ENCODE assay signal across 11 cellular contexts in the genomic region with DNA sequence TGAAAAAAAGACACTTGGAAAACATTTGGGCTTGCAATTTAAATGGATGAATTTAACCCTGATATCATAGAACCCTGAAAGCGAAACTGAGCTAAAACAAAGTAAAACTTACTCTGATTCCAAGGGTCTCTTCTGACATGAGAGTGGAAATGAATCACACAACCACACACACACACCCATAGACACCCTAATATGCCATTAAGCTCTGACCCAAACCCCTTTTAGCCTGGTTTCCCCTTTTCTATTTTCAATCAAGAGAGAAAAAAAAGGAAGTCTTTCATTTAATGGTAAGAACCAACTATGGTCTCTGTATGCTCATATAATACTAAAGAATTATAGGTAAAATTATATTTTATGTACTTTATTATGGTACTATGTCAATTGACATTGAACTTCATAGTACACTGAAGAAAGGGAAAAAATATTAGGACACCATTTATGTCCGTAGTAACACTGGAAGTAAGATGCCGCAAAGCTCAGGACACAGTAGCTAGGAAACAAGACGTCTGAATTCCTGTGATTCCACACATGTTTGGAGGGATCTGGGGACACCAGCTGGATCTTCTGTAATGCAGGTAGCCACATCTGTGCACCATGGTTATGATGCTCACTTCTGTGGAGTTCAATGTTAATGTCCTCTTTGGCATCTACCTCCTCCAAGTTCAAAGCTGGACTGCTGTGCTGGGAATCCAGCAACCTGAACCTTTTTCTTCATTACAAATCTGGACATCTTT.
DNase-seq lines count a peak whose midpoint lies in the region; ATAC-seq and TF ChIP-seq lines count a peak whose summit lies in the region.
"Had no signal": no experiment of that assay in that cellular context is flagged by ENCODE, and none has a peak within 500 bp of the region (broad histone marks: within the 10 kb centered on the region; RNA-seq: fewer than 3 reads in every experiment).

No MANE protein-coding gene starts in this region.

- H3K36me3 ChIP-seq in tibial nerve, result no peaks in the 10 kb centered on the region
- H3K36me3 ChIP-seq: colonic mucosa, esophagus squamous epithelium had no signal

- WGBS in tibial nerve, 2 donors, result 71 to 76% methylated on average over 4 of the region's 4 CpGs
- WGBS in right cardiac atrium, result 75% methylated on average over 4 of the region's 4 CpGs

- TF ChIP-seq CTCF in foreskin keratinocyte (conservative IDR thresholded peaks at IDR 0.05), result no peak
- TF ChIP-seq CTCF in tibial nerve (IDR thresholded peaks at IDR 0.05), result no peak

- H3K9me3 ChIP-seq in tibial nerve, result no peaks in the 10 kb centered on the region
- no peaks in the 10 kb centered on the region for H3K9me3 ChIP-seq in right cardiac atrium (ENCODE audit: control insufficient read depth, low read length)
- H3K9me3 ChIP-seq: colonic mucosa, esophagus squamous epithelium had no signal

- DNase-seq in SKM-1 treated with dmso at 0.1 percent for 144 hours (lab: John Stamatoyannopoulos, UW; ENCODE audit: unreplicated experiment), result peak; percentile 16
- no peak for DNase-seq in SKM-1 (lab: John Stamatoyannopoulos, UW; ENCODE audit: unreplicated experiment)
- DNase-seq in MV-4-11 (lab: John Stamatoyannopoulos, UW), result peak; percentile 52
- no peak for DNase-seq in foreskin keratinocyte
- no peak for DNase-seq in tibial nerve (ENCODE audit: low spot score in 2 of 2)
- no peak for DNase-seq in NCI-H2081 treated with DMSO at 0.1 percent for 48 hours (lab: John Stamatoyannopoulos, UW)
- DNase-seq in right cardiac atrium, result no peak
- DNase-seq: esophagus squamous epithelium had no signal

- H3K4me3 ChIP-seq in tibial nerve (no peak overlapping the region), right cardiac atrium (ENCODE audit: low read length) (no peak overlapping the region)
- H3K4me3 ChIP-seq: colonic mucosa, lung had no signal

- no peak for ATAC-seq in foreskin keratinocyte
- ATAC-seq in right cardiac atrium, result no peak
- no peak for ATAC-seq in GM19023 (IDR thresholded peaks at IDR 0.05; ENCODE audit: unreplicated experiment)

- H3K27ac ChIP-seq in foreskin keratinocyte (peak overlapping the region; percentile 1), tibial nerve (peak overlapping the region in 3 of 4 donors; percentile 14 to 57 (median 37)), right cardiac atrium (ENCODE audit: low read length) (no peak overlapping the region)
- H3K27ac ChIP-seq: colonic mucosa had no signal

- intact Hi-C loops in right cardiac atrium (cut with DNase I), result loop anchor here (5.0 to 10.0 kb wide), 4 partner anchors 92 to 480 kb away; a partner anchor contains a TSS

- no peaks in the 10 kb centered on the region for H3K27me3 ChIP-seq in foreskin keratinocyte
- no peaks in the 10 kb centered on the region for H3K27me3 ChIP-seq in tibial nerve
- H3K27me3 ChIP-seq in right cardiac atrium (ENCODE audit: control insufficient read depth, insufficient read depth), result no peaks in the 10 kb centered on the region
- H3K27me3 ChIP-seq: colonic mucosa, esophagus squamous epithelium had no signal

- peaks cover 10% of the 10 kb centered on the region for H3K4me1 ChIP-seq in foreskin keratinocyte
- peaks cover 0 to 10% (median 6%) of the 10 kb centered on the region in 4 donors for H3K4me1 ChIP-seq in tibial nerve
- H3K4me1 ChIP-seq in right cardiac atrium (ENCODE audit: control insufficient read depth, insufficient read depth, low read length), result peaks cover 2% of the 10 kb centered on the region
- H3K4me1 ChIP-seq: colonic mucosa had no signal

- TF ChIP-seq EP300 in tibial nerve (IDR thresholded peaks at IDR 0.05), result no peak

- TF ChIP-seq POLR2A in tibial nerve (IDR thresholded peaks at IDR 0.05), result no peak

Comparison
In these comparisons a context has a peak if more than half of its experiments do, and no peak if none do; other contexts are left out.
1. DNase-seq: peak in SKM-1 treated with dmso at 0.1 percent for 144 hours (single experiment) and MV-4-11 (single experiment); none in SKM-1 (single experiment), foreskin keratinocyte (0 of 2), tibial nerve (0 of 2), NCI-H2081 treated with DMSO at 0.1 percent for 48 hours (single experiment) and right cardiac atrium (0 of 3).